In the genomic region with DNA sequence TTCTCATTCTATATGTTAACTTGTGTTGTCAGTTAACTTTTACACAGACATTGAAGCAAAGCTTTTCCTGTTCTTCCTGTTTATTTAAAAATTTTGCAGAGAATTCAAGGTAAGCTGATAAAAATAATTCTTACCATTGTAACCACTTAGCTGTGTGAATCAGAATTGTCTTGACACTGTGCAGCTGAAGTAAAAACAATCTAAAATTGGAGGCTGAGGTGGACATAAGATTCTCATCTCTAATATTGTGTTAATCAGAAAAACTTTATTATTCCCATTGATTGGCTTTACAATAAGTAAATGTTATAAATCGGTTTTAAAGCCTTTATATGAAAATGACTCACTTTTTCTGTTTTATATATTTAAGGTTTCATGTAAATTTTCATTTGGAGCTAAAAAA, we compare ENCODE assay signal across 1 cellular context.
TF ChIP-seq lines count a peak whose summit lies in the region.

No MANE protein-coding gene starts in this region.

TF ChIP-seq in GM12878, 131 proteins besides CTCF, POLR2A, EP300 and RAD21:
- TF ChIP-seq RBBP5 (conservative IDR thresholded peaks at IDR 0.05) = no peak
- TF ChIP-seq, protein P1, sequence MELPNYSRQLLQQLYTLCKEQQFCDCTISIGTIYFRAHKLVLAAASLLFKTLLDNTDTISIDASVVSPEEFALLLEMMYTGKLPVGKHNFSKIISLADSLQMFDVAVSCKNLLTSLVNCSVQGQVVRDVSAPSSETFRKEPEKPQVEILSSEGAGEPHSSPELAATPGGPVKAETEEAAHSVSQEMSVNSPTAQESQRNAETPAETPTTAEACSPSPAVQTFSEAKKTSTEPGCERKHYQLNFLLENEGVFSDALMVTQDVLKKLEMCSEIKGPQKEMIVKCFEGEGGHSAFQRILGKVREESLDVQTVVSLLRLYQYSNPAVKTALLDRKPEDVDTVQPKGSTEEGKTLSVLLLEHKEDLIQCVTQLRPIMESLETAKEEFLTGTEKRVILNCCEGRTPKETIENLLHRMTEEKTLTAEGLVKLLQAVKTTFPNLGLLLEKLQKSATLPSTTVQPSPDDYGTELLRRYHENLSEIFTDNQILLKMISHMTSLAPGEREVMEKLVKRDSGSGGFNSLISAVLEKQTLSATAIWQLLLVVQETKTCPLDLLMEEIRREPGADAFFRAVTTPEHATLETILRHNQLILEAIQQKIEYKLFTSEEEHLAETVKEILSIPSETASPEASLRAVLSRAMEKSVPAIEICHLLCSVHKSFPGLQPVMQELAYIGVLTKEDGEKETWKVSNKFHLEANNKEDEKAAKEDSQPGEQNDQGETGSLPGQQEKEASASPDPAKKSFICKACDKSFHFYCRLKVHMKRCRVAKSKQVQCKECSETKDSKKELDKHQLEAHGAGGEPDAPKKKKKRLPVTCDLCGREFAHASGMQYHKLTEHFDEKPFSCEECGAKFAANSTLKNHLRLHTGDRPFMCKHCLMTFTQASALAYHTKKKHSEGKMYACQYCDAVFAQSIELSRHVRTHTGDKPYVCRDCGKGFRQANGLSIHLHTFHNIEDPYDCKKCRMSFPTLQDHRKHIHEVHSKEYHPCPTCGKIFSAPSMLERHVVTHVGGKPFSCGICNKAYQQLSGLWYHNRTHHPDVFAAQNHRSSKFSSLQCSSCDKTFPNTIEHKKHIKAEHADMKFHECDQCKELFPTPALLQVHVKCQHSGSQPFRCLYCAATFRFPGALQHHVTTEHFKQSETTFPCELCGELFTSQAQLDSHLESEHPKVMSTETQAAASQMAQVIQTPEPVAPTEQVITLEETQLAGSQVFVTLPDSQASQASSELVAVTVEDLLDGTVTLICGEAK (IDR thresholded peaks at IDR 0.05; ENCODE audit: borderline replicate concordance) = peak; percentile 95
- no peak for TF ChIP-seq MXI1 (IDR thresholded peaks at IDR 0.05; ENCODE audit: low read depth, low read length)
- TF ChIP-seq GATAD2B (conservative IDR thresholded peaks at IDR 0.05; ENCODE audit: low read depth) = no peak
- no peak for TF ChIP-seq YY1 (IDR thresholded peaks at IDR 0.05; ENCODE audit: low read depth, low read length)
